8 cellular contexts compared by ENCODE assay signal in the genomic region with DNA sequence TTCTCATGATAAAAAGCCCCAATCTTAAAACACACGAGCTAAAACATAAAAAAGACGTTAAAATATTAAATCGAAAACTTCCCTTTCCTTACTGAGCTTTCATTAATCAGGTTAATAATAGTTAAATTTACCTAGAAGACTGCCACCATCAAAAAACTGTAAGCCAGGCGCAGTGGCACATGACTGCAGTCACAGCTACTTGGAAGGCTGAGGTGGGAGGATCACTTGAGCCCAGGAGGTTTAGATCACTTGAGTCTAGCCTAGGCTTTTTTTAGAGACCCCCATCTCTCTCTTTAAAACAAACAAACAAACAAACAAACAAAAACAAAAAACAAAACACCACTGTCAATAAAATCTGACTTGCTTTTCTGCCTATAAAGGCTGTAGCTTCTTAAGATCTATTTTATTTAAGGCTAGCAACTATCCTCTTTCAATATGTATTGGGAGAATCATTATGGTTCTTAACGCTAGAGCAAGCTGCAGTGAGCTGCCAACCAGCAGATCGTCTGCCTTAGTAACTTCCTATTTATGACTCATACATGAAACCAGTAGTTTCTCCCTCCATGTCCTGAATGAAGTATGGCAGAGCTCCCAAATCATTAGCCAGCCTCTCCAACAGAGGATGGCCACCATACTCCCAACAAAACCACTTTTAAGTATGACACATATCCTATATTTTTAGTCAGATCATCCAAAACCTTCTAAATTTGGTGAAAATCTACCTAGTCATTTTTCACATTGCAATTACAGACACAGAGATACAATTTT.
DNase-seq lines count a peak whose midpoint lies in the region; ATAC-seq and TF ChIP-seq lines count a peak whose summit lies in the region.

No MANE protein-coding gene starts in this region.

- intact Hi-C loops in CD8-positive, alpha-beta T cell (cut with DNase I, micrococcal nuclease) = loop anchor here in 1 of 2 experiments (5.0 kb wide), 1 partner anchor 112 kb away; no protein-coding TSS in a partner anchor

- POLR2A ChIA-PET in CD8-positive, alpha-beta T cell (lab: Charles Lee) = no interaction called here

- no peaks in the 10 kb centered on the region for H3K27me3 ChIP-seq in CD8-positive, alpha-beta T cell (ENCODE audit: insufficient read depth, low read length)
- no peaks in the 10 kb centered on the region for H3K27me3 ChIP-seq in suprapubic skin

- no peak overlapping the region for H3K4me3 Mint-ChIP-seq in CD8-positive, alpha-beta T cell

- H3K9me3 Mint-ChIP-seq in CD8-positive, alpha-beta T cell = peaks cover 2% of the 10 kb centered on the region

- TF ChIP-seq EP300 in suprapubic skin (IDR thresholded peaks at IDR 0.05) = no peak

- 51% methylated on average over 6 of the region's 6 CpGs for WGBS in suprapubic skin

- H3K4me1 ChIP-seq in CD8-positive, alpha-beta T cell (ENCODE audit: insufficient read depth, low read length) = peaks cover 8% of the 10 kb centered on the region
- H3K4me1 ChIP-seq in suprapubic skin = peaks cover 10% of the 10 kb centered on the region

- no peak for TF ChIP-seq CTCF in CD8-positive, alpha-beta T cell (IDR thresholded peaks at IDR 0.05)
- no peak for TF ChIP-seq CTCF in fibroblast of pulmonary artery (IDR thresholded peaks at IDR 0.05; ENCODE audit: low read length, missing control alignments)
- TF ChIP-seq CTCF in suprapubic skin (IDR thresholded peaks at IDR 0.05) = no peak

- H3K36me3 ChIP-seq in CD8-positive, alpha-beta T cell (ENCODE audit: insufficient read depth, low read length) = no peaks in the 10 kb centered on the region
- H3K36me3 ChIP-seq in suprapubic skin = peaks cover 2% of the 10 kb centered on the region

- ATAC-seq in CD8-positive, alpha-beta T cell = peak; percentile 46
- peak; percentile 84 for ATAC-seq in GM19025 (IDR thresholded peaks at IDR 0.05; ENCODE audit: low read depth, unreplicated experiment)
- ATAC-seq in HG03139 (IDR thresholded peaks at IDR 0.05; ENCODE audit: unreplicated experiment) = peak; percentile 90

- H3K4me1 Mint-ChIP-seq in CD8-positive, alpha-beta T cell (ENCODE audit: low read depth) = peaks cover 34% of the 10 kb centered on the region

- H3K27ac ChIP-seq in CD8-positive, alpha-beta T cell (ENCODE audit: low read depth, low read length) = no peak overlapping the region
- peak overlapping the region; percentile 42 for H3K27ac ChIP-seq in suprapubic skin

- H3K27ac Mint-ChIP-seq in CD8-positive, alpha-beta T cell = no peak overlapping the region

- no peak for DNase-seq in CD8-positive, alpha-beta T cell
- peak; percentile 18 for DNase-seq in SIG-M5 (lab: John Stamatoyannopoulos, UW)
- peak; percentile 89 for DNase-seq in fibroblast of pulmonary artery (ENCODE audit: low read depth)
- no peak for DNase-seq in suprapubic skin (ENCODE audit: low spot score in 2 of 2)
- no peak for DNase-seq in NK-92 (lab: John Stamatoyannopoulos, UW; ENCODE audit: unreplicated experiment)
- no peak for DNase-seq in activated CD4-positive, CD25-positive, alpha-beta regulatory T cell treated with anti-CD3 and anti-CD28 coated beads, Interleukin-2, amount 50 U/mL, for 72 hours

- no peaks in the 10 kb centered on the region for H3K27me3 Mint-ChIP-seq in CD8-positive, alpha-beta T cell (ENCODE audit: low read depth)

- TF ChIP-seq POLR2A in suprapubic skin (IDR thresholded peaks at IDR 0.05) = no peak

- CTCF ChIA-PET in CD8-positive, alpha-beta T cell (lab: Charles Lee) = interaction anchor here (0.7 kb wide), 2 partner anchors 109 to 167 kb away, joined by 3 read pairs; no protein-coding TSS in a partner anchor

- no peaks in the 10 kb centered on the region for H3K9me3 ChIP-seq in CD8-positive, alpha-beta T cell (ENCODE audit: low read length)
- H3K9me3 ChIP-seq in suprapubic skin = no peaks in the 10 kb centered on the region

- peaks cover 14% of the 10 kb centered on the region for H3K36me3 Mint-ChIP-seq in CD8-positive, alpha-beta T cell

- H3K4me3 ChIP-seq in CD8-positive, alpha-beta T cell (ENCODE audit: low read depth, low read length) = no peak overlapping the region
- H3K4me3 ChIP-seq in fibroblast of pulmonary artery (replicated peaks; ENCODE audit: low read depth, low read length) = no peak overlapping the region
- no peak overlapping the region for H3K4me3 ChIP-seq in suprapubic skin

Comparison
In these comparisons a context has a peak if more than half of its experiments do, and no peak if none do; other contexts are left out.
1. DNase-seq: peak in SIG-M5 (single experiment) and fibroblast of pulmonary artery (single experiment); none in CD8-positive, alpha-beta T cell (0 of 7), suprapubic skin (0 of 2), NK-92 (single experiment) and activated CD4-positive, CD25-positive, alpha-beta regulatory T cell treated with anti-CD3 and anti-CD28 coated beads, Interleukin-2, amount 50 U/mL, for 72 hours (single experiment).
2. Peak in every context shown above with its lines, with median percentiles within 50 percentile points of each other: ATAC-seq.